ENCODE assay signal across 8 cellular contexts in genomic region chr1:226626577-226626956, GRCh38.
DNase-seq lines count a peak whose midpoint lies in the region; ATAC-seq and TF ChIP-seq lines count a peak whose summit lies in the region.

No MANE protein-coding gene starts in this region.

- CTCF ChIA-PET in OCI-LY7 (lab: Charles Lee; ENCODE audit: unreplicated experiment) = interaction anchor here (0.6 to 1.3 kb wide), 8 partner anchors 11 to 517 kb away, joined by 3 to 7 read pairs (median 3); no protein-coding TSS in a partner anchor

- H3K27ac ChIP-seq in OCI-LY7 (ENCODE audit: low read depth, low read length, poor library complexity, severe bottlenecking) = no peak overlapping the region
- H3K27ac ChIP-seq in esophagus (ENCODE audit: low read depth in 2 of 2, low read length in 1 of 2) = peak overlapping the region; percentile 5 to 57

- intact Hi-C loops in OCI-LY7 (cut with micrococcal nuclease; ENCODE audit: unreplicated experiment) (loop anchor here (1.0 to 2.0 kb wide), 2 partner anchors 202 kb away; no protein-coding TSS in a partner anchor), natural killer cell (cut with micrococcal nuclease) (loop anchor here (1.0 to 2.0 kb wide), 2 partner anchors 60 to 202 kb away; no protein-coding TSS in a partner anchor)

- no peaks in the 10 kb centered on the region for H3K36me3 Mint-ChIP-seq in natural killer cell

- 2 to 10% methylated on average over 11 of the region's 11 CpGs for WGBS in esophagus, 2 donors

- peak overlapping the region; percentile 32; the same call in 1 of the 2 replicates for H3K4me2 ChIP-seq in OCI-LY7 (ENCODE audit: low read length)

- no peaks in the 10 kb centered on the region for H3K9me3 Mint-ChIP-seq in natural killer cell

- TF ChIP-seq CTCF in OCI-LY7 (conservative IDR thresholded peaks at IDR 0.05; ENCODE audit: low read length) = peak; percentile 99
- peak; percentile 97 for TF ChIP-seq CTCF in natural killer cell (IDR thresholded peaks at IDR 0.05)

- peak overlapping the region; percentile 69 for H3K4me3 Mint-ChIP-seq in natural killer cell

- peak overlapping the region; percentile 38 to 51 for H3K27ac Mint-ChIP-seq in natural killer cell

- peak overlapping the region; percentile 52 for H2AFZ ChIP-seq in OCI-LY7 (ENCODE audit: low read length)

- peak; percentile 71 for ATAC-seq in HG02938 (IDR thresholded peaks at IDR 0.05; ENCODE audit: unreplicated experiment)
- ATAC-seq in natural killer cell = peak; percentile 95 to 100 (median 97)

- H3K27me3 ChIP-seq in esophagus (ENCODE audit: control insufficient read depth in 1 of 2, insufficient read depth in 2 of 2, low read length in 2 of 2) = no peaks in the 10 kb centered on the region

- BruUV-seq in OCI-LY7 (replicated peaks; lab: Mats Ljungman, UMichigan) = no TSS peak

- H3K9me2 ChIP-seq in OCI-LY7 (ENCODE audit: insufficient read depth, low read length) = no peaks in the 10 kb centered on the region

- H3K4me1 ChIP-seq in OCI-LY7 (ENCODE audit: insufficient read depth, low read length, poor library complexity, severe bottlenecking) = peaks cover 3% of the 10 kb centered on the region
- no peaks in the 10 kb centered on the region for H3K4me1 ChIP-seq in esophagus (ENCODE audit: control insufficient read depth in 2 of 2, insufficient read depth in 2 of 2, low read length in 1 of 2)

- H3K27me3 Mint-ChIP-seq in natural killer cell (ENCODE audit: low read depth in 2 of 2) = peaks cover 0 to 3% of the 10 kb centered on the region in 2 donors

- H3K36me3 ChIP-seq in OCI-LY7 (ENCODE audit: insufficient read depth, low read length) (no peaks in the 10 kb centered on the region), esophagus (ENCODE audit: control insufficient read depth in 2 of 2, insufficient read depth in 2 of 2, low read length in 1 of 2) (no peaks in the 10 kb centered on the region)

- H4K20me1 ChIP-seq in OCI-LY7 (ENCODE audit: insufficient read depth, low read length) = no peaks in the 10 kb centered on the region

- POLR2A ChIA-PET in OCI-LY7 (lab: Charles Lee) = interaction anchor here (0.8 kb wide), 1 partner anchor 383 kb away, joined by 3 read pairs; no protein-coding TSS in a partner anchor

- peaks cover 16 to 19% of the 10 kb centered on the region in 2 donors for H3K4me1 Mint-ChIP-seq in natural killer cell

- no peak overlapping the region for H3K4me3 ChIP-seq in OCI-LY7 (ENCODE audit: low read depth, low read length, poor library complexity, severe bottlenecking)
- H3K4me3 ChIP-seq in esophagus (ENCODE audit: low read depth in 1 of 2, low read length in 2 of 2) = no peak overlapping the region

- peaks cover 3% of the 10 kb centered on the region; the same call in 1 of the 2 replicates for H3K9me3 ChIP-seq in OCI-LY7 (ENCODE audit: low read length)
- peaks cover 0 to 3% of the 10 kb centered on the region in 2 donors for H3K9me3 ChIP-seq in esophagus (ENCODE audit: control insufficient read depth in 2 of 2, insufficient read depth in 1 of 2, low read depth in 1 of 2, low read length in 1 of 2)

- DNase-seq in NCI-H748 (lab: John Stamatoyannopoulos, UW; ENCODE audit: unreplicated experiment) (peak; percentile 3), NCI-H748 treated with DMSO at 0.1 percent for 48 hours (lab: John Stamatoyannopoulos, UW) (no peak), OCI-LY7 (ENCODE audit: low spot score) (peak; percentile 77), activated T-cell treated with anti-CD3 and anti-CD28 coated beads for 4 hours (peak; percentile 73), natural killer cell (peak; percentile 75)
- peak; percentile 39 to 80 (median 70) for DNase-seq in stimulated activated naive CD4-positive, alpha-beta T cell (lab: John Stamatoyannopoulos, UW)

- H3K79me2 ChIP-seq in OCI-LY7 (ENCODE audit: insufficient read depth, low read depth, low read length) = no peaks in the 10 kb centered on the region
